In genomic region chr1:21117159-21117953, GRCh38 we compare ENCODE assay signal across 16 cellular contexts. TPM values are rescaled to one million over a fixed set of nuclear protein-coding genes. Genes with fewer than 3 reads are reported as not detected.
DNase-seq lines count a peak whose midpoint lies in the region; ATAC-seq, FAIRE-seq and TF ChIP-seq lines count a peak whose summit lies in the region.
"Had no signal": no experiment of that assay in that cellular context is flagged by ENCODE, and none has a peak within 500 bp of the region (broad histone marks: within the 10 kb centered on the region; RNA-seq: fewer than 3 reads in every experiment).

No MANE protein-coding gene starts in this region.

- peak; percentile 39 for DNase-seq in CD1c-positive myeloid dendritic cell (ENCODE audit: extremely low spot score)
- peak; percentile 65 for DNase-seq in NB4 (ENCODE audit: low read depth)
- no peak for DNase-seq in colonic mucosa
- no peak for DNase-seq in urothelium cell line (ENCODE audit: low spot score)
- no peak for DNase-seq in activated effector memory CD4-positive, alpha-beta T cell treated with Interleukin-2 at 50 U/mL for 16 hours
- DNase-seq: activated CD4-positive, CD25-positive, alpha-beta regulatory T cell; DMS53; effector CD4-positive, alpha-beta T cell; NCI-H1436; NCI-H524 treated with DMSO at 0.1 percent for 48 hours had no signal

- no peak for FAIRE-seq in urothelium cell line (lab: Jason Lieb, UNC)
- FAIRE-seq: GM19239, H54 had no signal

- H3K9ac ChIP-seq in colonic mucosa (ENCODE audit: low read depth in 2 of 2, low read length in 2 of 2) (peak overlapping the region in 1 of 2 donors; percentile 60), mucosa of rectum (ENCODE audit: low read depth in 1 of 2, low read length in 2 of 2) (peak overlapping the region in 1 of 2 donors; percentile 43)

- ATAC-seq in HG02884 (IDR thresholded peaks at IDR 0.05; ENCODE audit: unreplicated experiment) (no peak), GM21576 (IDR thresholded peaks at IDR 0.05; ENCODE audit: unreplicated experiment) (no peak)

- peaks cover 1% of the 10 kb centered on the region for H3K4me1 ChIP-seq in colonic mucosa
- peaks cover 16 to 44% of the 10 kb centered on the region in 2 donors for H3K4me1 ChIP-seq in mucosa of rectum (ENCODE audit: control insufficient read depth in 2 of 2, insufficient read depth in 2 of 2, low read length in 2 of 2)

- H3K4me3 ChIP-seq in NB4 (ENCODE audit: low read depth, low read length) (no peak overlapping the region), colonic mucosa (no peak overlapping the region), mucosa of rectum (ENCODE audit: low read length in 2 of 2) (peak overlapping the region in 1 of 2 donors; percentile 20)
- H3K4me3 ChIP-seq: SJCRH30 had no signal

- H3K9me3 ChIP-seq in colonic mucosa, result no peaks in the 10 kb centered on the region
- no peaks in the 10 kb centered on the region for H3K9me3 ChIP-seq in mucosa of rectum (ENCODE audit: control insufficient read depth in 2 of 2, low read length in 2 of 2)
- H3K9me3 ChIP-seq: SJCRH30 had no signal

- H3K36me3 ChIP-seq in colonic mucosa (no peaks in the 10 kb centered on the region), mucosa of rectum (ENCODE audit: control insufficient read depth in 2 of 2, insufficient read depth in 2 of 2, low read length in 2 of 2) (no peaks in the 10 kb centered on the region)

- H3K27ac ChIP-seq in colonic mucosa (peak overlapping the region; percentile 42), mucosa of rectum (ENCODE audit: low read depth in 2 of 2, low read length in 2 of 2) (peak overlapping the region; percentile 46 to 47)
- H3K27ac ChIP-seq: SJCRH30 had no signal

- intact Hi-C loops in colonic mucosa (cut with DNase I), result no loop called here

- no peaks in the 10 kb centered on the region for H3K27me3 ChIP-seq in colonic mucosa
- H3K27me3 ChIP-seq in mucosa of rectum (ENCODE audit: control insufficient read depth in 2 of 2, insufficient read depth in 2 of 2, low read length in 2 of 2), result no peaks in the 10 kb centered on the region
- H3K27me3 ChIP-seq: SJCRH30 had no signal

- TF ChIP-seq POLR2A in NB4 (IDR thresholded peaks at IDR 0.05; ENCODE audit: extremely low read depth, insufficient read length), result no peak

- TF ChIP-seq CTCF in NB4 (IDR thresholded peaks at IDR 0.05; ENCODE audit: low read depth, low read length), result no peak
- TF ChIP-seq CTCF in colonic mucosa (IDR thresholded peaks at IDR 0.05), result no peak

RNA-seq across cellular contexts. Expression of gene EIF4G3, which starts 59.3 kb away (rescaled TPM):
- total RNA-seq in colonic mucosa, result 10 to 100 TPM; 70.3 to 70.5 TPM

Comparison
In these comparisons a context has a peak if more than half of its experiments do, and no peak if none do; other contexts are left out.
1. DNase-seq: peak in CD1c-positive myeloid dendritic cell (single experiment) and NB4 (single experiment); none in colonic mucosa (single experiment), urothelium cell line (single experiment) and activated effector memory CD4-positive, alpha-beta T cell treated with Interleukin-2 at 50 U/mL for 16 hours (single experiment).